Comparison of ENCODE assay signal across 8 cellular contexts in the genomic region with DNA sequence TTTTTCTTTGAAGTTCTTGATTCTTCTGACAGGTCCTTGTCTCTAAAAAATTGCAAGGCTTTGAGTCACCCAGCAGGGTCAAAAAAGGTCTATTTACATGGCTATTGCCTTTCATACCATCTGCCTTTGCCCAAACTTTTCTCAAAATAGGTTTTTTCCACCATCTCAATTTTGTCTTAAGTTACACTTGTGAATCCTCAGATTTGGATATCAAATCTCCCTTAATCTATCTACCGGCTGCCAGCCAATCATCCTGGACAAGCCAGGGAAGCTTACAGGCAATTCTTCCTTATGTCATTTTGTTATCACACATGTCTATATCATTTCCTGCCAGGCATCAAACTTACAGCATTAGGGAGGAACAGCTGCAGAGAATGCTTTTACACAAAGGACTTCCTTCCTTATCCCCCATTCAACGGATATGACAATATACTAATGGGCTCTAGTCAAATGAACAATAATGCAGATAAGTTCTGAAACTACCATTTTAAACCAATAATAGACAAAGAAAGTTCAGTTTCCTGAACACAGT.
DNase-seq lines count a peak whose midpoint lies in the region; ATAC-seq, FAIRE-seq and TF ChIP-seq lines count a peak whose summit lies in the region.

No MANE protein-coding gene starts in this region.

- no peaks in the 10 kb centered on the region for H3K36me3 ChIP-seq in GM06990 (ENCODE audit: control insufficient read depth, insufficient read depth, low read length)

- no peak for FAIRE-seq in urothelium cell line (lab: Jason Lieb, UNC)

- DNase-seq in GM06990 (ENCODE audit: extremely low read depth, insufficient read length): peak; percentile 53
- peak; percentile 80 for DNase-seq in NCI-H2171 (lab: John Stamatoyannopoulos, UW)
- peak; percentile 74 for DNase-seq in choroid plexus epithelial cell (ENCODE audit: low read depth)
- DNase-seq in omental fat pad (ENCODE audit: low spot score): no peak
- DNase-seq in urothelium cell line (ENCODE audit: low spot score): no peak
- DNase-seq in mucosa of gallbladder (ENCODE audit: low spot score): no peak
- DNase-seq in iPS-NIHi11 (ENCODE audit: low spot score): no peak

- TF ChIP-seq CTCF in GM06990 (IDR thresholded peaks at IDR 0.05; ENCODE audit: insufficient read depth, low read length, poor library complexity, severe bottlenecking) (no peak), choroid plexus epithelial cell (conservative IDR thresholded peaks at IDR 0.05; ENCODE audit: low read depth, low read length) (no peak), omental fat pad (IDR thresholded peaks at IDR 0.05) (no peak)

- H3K4me3 ChIP-seq in GM06990 (replicated peaks; ENCODE audit: low read depth, low read length): no peak overlapping the region
- no peak overlapping the region for H3K4me3 ChIP-seq in choroid plexus epithelial cell (ENCODE audit: low read depth, low read length)

- no peaks in the 10 kb centered on the region for H3K27me3 ChIP-seq in GM06990 (replicated peaks; ENCODE audit: control insufficient read depth, insufficient read depth, low read length)

- peak; percentile 28 for ATAC-seq in omental fat pad (ENCODE audit: low FRiP score)
- no peak for ATAC-seq in HG03045 (IDR thresholded peaks at IDR 0.05; ENCODE audit: unreplicated experiment)

Comparison
In these comparisons a context has a peak if more than half of its experiments do, and no peak if none do; other contexts are left out.
1. DNase-seq: peak in GM06990 (single experiment), NCI-H2171 (single experiment) and choroid plexus epithelial cell (single experiment); none in omental fat pad (single experiment), urothelium cell line (single experiment), mucosa of gallbladder (single experiment) and iPS-NIHi11 (single experiment).